ENCODE assay signal across 3 cellular contexts in the genomic region with DNA sequence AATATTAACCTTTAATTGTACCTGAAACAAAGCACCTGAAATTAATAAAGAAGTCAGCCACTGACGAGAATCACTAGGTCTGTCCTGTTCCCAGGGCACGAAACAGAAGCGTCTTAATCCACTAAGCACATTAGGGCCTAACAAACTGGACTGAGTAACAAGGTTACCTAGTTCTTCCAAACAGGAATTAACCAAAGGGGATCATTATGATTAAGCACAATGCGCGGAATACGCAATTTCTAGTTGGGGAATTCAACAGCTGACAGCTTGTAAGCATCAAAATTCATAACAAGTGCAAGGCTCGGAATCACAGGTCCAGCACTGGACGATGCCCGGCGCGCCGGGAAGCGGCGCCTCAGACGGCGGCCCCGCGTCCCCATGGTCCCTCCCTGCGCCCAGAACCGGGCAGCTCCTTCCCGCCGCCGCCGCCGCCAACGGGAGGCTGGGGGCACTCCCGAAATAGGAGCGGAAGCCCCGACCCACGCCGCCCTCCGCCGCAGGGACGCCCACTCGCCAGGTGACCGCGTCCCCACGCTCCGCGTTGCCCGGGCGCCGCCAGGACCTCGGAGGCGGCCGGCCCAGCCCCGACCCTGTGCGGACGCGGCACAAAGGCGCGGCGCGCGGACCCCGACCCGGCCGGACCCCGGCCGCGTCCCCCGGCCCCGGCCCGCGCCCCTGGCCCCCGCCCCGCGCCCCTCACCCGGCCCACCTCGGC.
TF ChIP-seq lines count a peak whose summit lies in the region.

No MANE protein-coding gene starts in this region.

TF ChIP-seq in GM23338, 12 proteins besides CTCF, POLR2A, EP300 and RAD21:
- TF ChIP-seq, protein P1, sequence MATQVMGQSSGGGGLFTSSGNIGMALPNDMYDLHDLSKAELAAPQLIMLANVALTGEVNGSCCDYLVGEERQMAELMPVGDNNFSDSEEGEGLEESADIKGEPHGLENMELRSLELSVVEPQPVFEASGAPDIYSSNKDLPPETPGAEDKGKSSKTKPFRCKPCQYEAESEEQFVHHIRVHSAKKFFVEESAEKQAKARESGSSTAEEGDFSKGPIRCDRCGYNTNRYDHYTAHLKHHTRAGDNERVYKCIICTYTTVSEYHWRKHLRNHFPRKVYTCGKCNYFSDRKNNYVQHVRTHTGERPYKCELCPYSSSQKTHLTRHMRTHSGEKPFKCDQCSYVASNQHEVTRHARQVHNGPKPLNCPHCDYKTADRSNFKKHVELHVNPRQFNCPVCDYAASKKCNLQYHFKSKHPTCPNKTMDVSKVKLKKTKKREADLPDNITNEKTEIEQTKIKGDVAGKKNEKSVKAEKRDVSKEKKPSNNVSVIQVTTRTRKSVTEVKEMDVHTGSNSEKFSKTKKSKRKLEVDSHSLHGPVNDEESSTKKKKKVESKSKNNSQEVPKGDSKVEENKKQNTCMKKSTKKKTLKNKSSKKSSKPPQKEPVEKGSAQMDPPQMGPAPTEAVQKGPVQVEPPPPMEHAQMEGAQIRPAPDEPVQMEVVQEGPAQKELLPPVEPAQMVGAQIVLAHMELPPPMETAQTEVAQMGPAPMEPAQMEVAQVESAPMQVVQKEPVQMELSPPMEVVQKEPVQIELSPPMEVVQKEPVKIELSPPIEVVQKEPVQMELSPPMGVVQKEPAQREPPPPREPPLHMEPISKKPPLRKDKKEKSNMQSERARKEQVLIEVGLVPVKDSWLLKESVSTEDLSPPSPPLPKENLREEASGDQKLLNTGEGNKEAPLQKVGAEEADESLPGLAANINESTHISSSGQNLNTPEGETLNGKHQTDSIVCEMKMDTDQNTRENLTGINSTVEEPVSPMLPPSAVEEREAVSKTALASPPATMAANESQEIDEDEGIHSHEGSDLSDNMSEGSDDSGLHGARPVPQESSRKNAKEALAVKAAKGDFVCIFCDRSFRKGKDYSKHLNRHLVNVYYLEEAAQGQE (IDR thresholded peaks at IDR 0.05; ENCODE audit: unreplicated experiment): no peak
- TF ChIP-seq, protein P2, sequence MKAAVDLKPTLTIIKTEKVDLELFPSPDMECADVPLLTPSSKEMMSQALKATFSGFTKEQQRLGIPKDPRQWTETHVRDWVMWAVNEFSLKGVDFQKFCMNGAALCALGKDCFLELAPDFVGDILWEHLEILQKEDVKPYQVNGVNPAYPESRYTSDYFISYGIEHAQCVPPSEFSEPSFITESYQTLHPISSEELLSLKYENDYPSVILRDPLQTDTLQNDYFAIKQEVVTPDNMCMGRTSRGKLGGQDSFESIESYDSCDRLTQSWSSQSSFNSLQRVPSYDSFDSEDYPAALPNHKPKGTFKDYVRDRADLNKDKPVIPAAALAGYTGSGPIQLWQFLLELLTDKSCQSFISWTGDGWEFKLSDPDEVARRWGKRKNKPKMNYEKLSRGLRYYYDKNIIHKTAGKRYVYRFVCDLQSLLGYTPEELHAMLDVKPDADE (IDR thresholded peaks at IDR 0.05): no peak
- TF ChIP-seq JUNB (IDR thresholded peaks at IDR 0.05; ENCODE audit: unreplicated experiment): no peak
- TF ChIP-seq EZH2phosphoT487 (IDR thresholded peaks at IDR 0.05; ENCODE audit: unreplicated experiment): no peak
- no peak for TF ChIP-seq STAT1 (IDR thresholded peaks at IDR 0.05; ENCODE audit: unreplicated experiment)
- TF ChIP-seq CREB1 (CRISPR knock-in tag; IDR thresholded peaks at IDR 0.05; ENCODE audit: low read depth): no peak
- TF ChIP-seq POLR2AphosphoS5 (IDR thresholded peaks at IDR 0.05; ENCODE audit: low read depth): no peak
- no peak for TF ChIP-seq NANOG (IDR thresholded peaks at IDR 0.05; ENCODE audit: borderline replicate concordance)
- TF ChIP-seq EZH2 (IDR thresholded peaks at IDR 0.05; ENCODE audit: low read depth, unreplicated experiment): no peak
- no peak for TF ChIP-seq ZNF331 (CRISPR knock-in tag; IDR thresholded peaks at IDR 0.05; ENCODE audit: low read depth)

TF ChIP-seq in K562, 482 proteins besides CTCF, POLR2A, EP300 and RAD21 (continues in another document):
- TF ChIP-seq ZNF121 (CRISPR knock-in tag; conservative IDR thresholded peaks at IDR 0.05): no peak
- TF ChIP-seq POLR3G (IDR thresholded peaks at IDR 0.05; ENCODE audit: extremely low read depth, insufficient read length, insufficient replicate concordance): no peak
- TF ChIP-seq MCM3 (IDR thresholded peaks at IDR 0.05): no peak
- TF ChIP-seq RBM15 (IDR thresholded peaks at IDR 0.05; ENCODE audit: insufficient read depth, low read length): no peak
- TF ChIP-seq ZNF780A (CRISPR knock-in tag; IDR thresholded peaks at IDR 0.05): no peak
- TF ChIP-seq ZNF589 (CRISPR knock-in tag; IDR thresholded peaks at IDR 0.05; ENCODE audit: low read depth): no peak
- TF ChIP-seq KDM2B (CRISPR knock-in tag; IDR thresholded peaks at IDR 0.05): no peak
- no peak for TF ChIP-seq SMC3 (conservative IDR thresholded peaks at IDR 0.05; ENCODE audit: insufficient read depth, low read depth, low read length)
- TF ChIP-seq MAFK (IDR thresholded peaks at IDR 0.05; ENCODE audit: low read length): no peak
- no peak for TF ChIP-seq RB1 (IDR thresholded peaks at IDR 0.05; ENCODE audit: low read depth)
- TF ChIP-seq ZBTB9 (CRISPR knock-in tag; IDR thresholded peaks at IDR 0.05): no peak
- no peak for TF ChIP-seq FOXA3 (CRISPR knock-in tag; conservative IDR thresholded peaks at IDR 0.05 in 1 of 2, IDR thresholded peaks at IDR 0.05 in 1 of 2)
- TF ChIP-seq NCOR1 (IDR thresholded peaks at IDR 0.05): no peak
- peak; percentile 41; the same call in 1 of the 2 replicates for TF ChIP-seq TFAP4 (CRISPR knock-in tag; IDR thresholded peaks at IDR 0.05; ENCODE audit: borderline replicate concordance)

TF ChIP-seq in liver, 16 proteins besides CTCF, POLR2A, EP300 and RAD21:
- TF ChIP-seq, protein P1 (IDR thresholded peaks at IDR 0.05): peak; percentile 57
- TF ChIP-seq ZBTB33 (IDR thresholded peaks at IDR 0.05) (no peak), FOXA2 (IDR thresholded peaks at IDR 0.05) (no peak), RXRA (IDR thresholded peaks at IDR 0.05) (no peak), EGR1 (IDR thresholded peaks at IDR 0.05; ENCODE audit: low read depth in 2 of 2) (no peak)
TF ChIP-seq in liver: peak in this region for 1.
